In the genomic region with DNA sequence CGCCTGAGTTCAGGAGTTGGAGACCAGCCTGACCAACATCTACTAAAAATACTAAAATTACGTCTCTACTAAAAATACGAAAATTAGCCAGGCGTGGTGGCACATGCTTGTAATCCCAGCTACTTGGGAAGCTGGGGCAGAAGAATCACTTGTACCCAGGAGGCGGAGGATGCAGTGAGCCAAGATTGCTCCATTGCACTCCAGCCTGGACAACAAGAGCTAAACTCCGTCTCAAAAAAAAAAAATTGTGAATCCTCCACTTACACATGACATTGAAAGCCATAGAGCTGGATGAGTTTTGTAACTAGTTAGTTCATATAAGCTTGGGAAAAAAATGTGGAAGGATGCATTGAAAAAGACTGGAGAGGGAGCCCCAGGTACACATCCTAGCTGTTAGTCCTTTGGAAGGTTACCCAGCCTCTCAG, we compare ENCODE assay signal across 8 cellular contexts. TPM values are rescaled to one million over a fixed set of nuclear protein-coding genes. Genes with fewer than 3 reads are reported as not detected.
A peak's percentile ranks its signal among the peaks of the same experiment; 100 is the strongest.
DNase-seq lines count a peak whose midpoint lies in the region; ATAC-seq and TF ChIP-seq lines count a peak whose summit lies in the region.

No MANE protein-coding gene starts in this region.

- H3K9me3 ChIP-seq in heart right ventricle: no peaks in the 10 kb centered on the region
- no peaks in the 10 kb centered on the region for H3K9me3 ChIP-seq in breast epithelium
- no peaks in the 10 kb centered on the region for H3K9me3 ChIP-seq in mucosa of descending colon
- no peaks in the 10 kb centered on the region for H3K9me3 ChIP-seq in vagina

- TF ChIP-seq POLR2A in breast epithelium (IDR thresholded peaks at IDR 0.05) (no peak), vagina (IDR thresholded peaks at IDR 0.05) (no peak)

- peaks cover 0 to 2% (median 0%) of the 10 kb centered on the region in 7 donors for H3K27me3 ChIP-seq in heart right ventricle
- H3K27me3 ChIP-seq in breast epithelium: no peaks in the 10 kb centered on the region
- no peaks in the 10 kb centered on the region for H3K27me3 ChIP-seq in vagina

- H3K27ac ChIP-seq in heart right ventricle (peak overlapping the region in 9 of 10 donors; percentile 69 to 95 (median 85)), breast epithelium (peak overlapping the region; percentile 92), vagina (peak overlapping the region; percentile 88)

- H3K36me3 ChIP-seq in heart right ventricle: peaks cover 0 to 29% (median 5%) of the 10 kb centered on the region in 9 donors
- no peaks in the 10 kb centered on the region for H3K36me3 ChIP-seq in breast epithelium
- H3K36me3 ChIP-seq in mucosa of descending colon (ENCODE audit: low read depth): peaks cover 5% of the 10 kb centered on the region
- peaks cover 0 to 11% of the 10 kb centered on the region in 2 donors for H3K36me3 ChIP-seq in vagina

- intact Hi-C loops in heart right ventricle (cut with DNase I): loop anchor here in 8 of 10 donors (1.0 to 5.0 kb wide), 4 partner anchors 37 to 39 kb away; a partner anchor contains a TSS
- intact Hi-C loops in Right ventricle myocardium inferior (cut with DNase I): loop anchor here (1.0 to 2.0 kb wide), 2 partner anchors 29 to 39 kb away; a partner anchor contains a TSS
- intact Hi-C loops in breast epithelium (cut with DNase I; ENCODE audit: low total_unique reads): no loop called here
- intact Hi-C loops in mucosa of descending colon (cut with DNase I, micrococcal nuclease): no loop called here
- intact Hi-C loops in vagina (cut with DNase I): no loop called here

- H3K4me1 ChIP-seq in heart right ventricle (peaks cover 11 to 35% (median 23%) of the 10 kb centered on the region in 9 donors), breast epithelium (peaks cover 7 to 12% of the 10 kb centered on the region in 2 donors), mucosa of descending colon (ENCODE audit: low read depth) (peaks cover 13% of the 10 kb centered on the region), vagina (peaks cover 29% of the 10 kb centered on the region)

- ATAC-seq in heart right ventricle: no peak
- ATAC-seq in Right ventricle myocardium inferior: no peak
- ATAC-seq in mucosa of descending colon: no peak
- no peak for ATAC-seq in GM19035 (IDR thresholded peaks at IDR 0.05; ENCODE audit: unreplicated experiment)
- ATAC-seq in GM19023 (IDR thresholded peaks at IDR 0.05; ENCODE audit: unreplicated experiment): no peak

- no peak for TF ChIP-seq CTCF in heart right ventricle (IDR thresholded peaks at IDR 0.05)
- no peak for TF ChIP-seq CTCF in breast epithelium (IDR thresholded peaks at IDR 0.05)
- no peak for TF ChIP-seq CTCF in mucosa of descending colon (IDR thresholded peaks at IDR 0.05)
- TF ChIP-seq CTCF in vagina (IDR thresholded peaks at IDR 0.05): no peak

- WGBS in heart right ventricle, 2 donors: 73% methylated on average over 6 of the region's 6 CpGs

- DNase-seq in heart right ventricle (no peak), Right ventricle myocardium inferior (ENCODE audit: missing footprints) (no peak), breast epithelium (ENCODE audit: low spot score in 2 of 2) (no peak), mucosa of descending colon (peak in 1 of 3 donors; percentile 12), vagina (ENCODE audit: extremely low spot score in 2 of 2) (no peak)
- no peak for DNase-seq in activated CD8-positive, alpha-beta memory T cell treated with anti-CD3 and anti-CD28 coated beads, Interleukin-2, amount 50 U/mL, for 48 hours

- H3K4me3 ChIP-seq in heart right ventricle (peak overlapping the region in 9 of 10 donors; percentile 25 to 90 (median 80)), breast epithelium (peak overlapping the region; percentile 75 to 90 (median 87)), mucosa of descending colon (peak overlapping the region; percentile 83), vagina (peak overlapping the region; percentile 92 to 97)

RNA-seq across cellular contexts. Expression of a gene that starts 0.5 kb away (rescaled TPM):
- total RNA-seq in heart right ventricle (100 to 1,000 TPM; 234 to 426 (median 302) TPM), Right ventricle myocardium inferior (280 TPM), breast epithelium (100 to 1,000 TPM; 203 to 598 (median 218) TPM), mucosa of descending colon (100 to 1,000 TPM; 121 to 144 (median 141) TPM), vagina (169 TPM)
- 100 to 1,000 TPM; 113 to 513 TPM for polyA plus RNA-seq in heart right ventricle

RNA-seq across cellular contexts. Expression of a gene that starts 13.9 kb away (rescaled TPM):
- total RNA-seq in heart right ventricle (under 1 TPM in 5 of 10 donors, not detected in 5; 0.13 to 0.57 (median 0.40) TPM), Right ventricle myocardium inferior (not detected), breast epithelium (under 1 TPM; 0.16 to 0.44 (median 0.33) TPM), mucosa of descending colon (under 1 TPM in 2 of 3 donors, not detected in 1; 0.12 to 0.20 TPM), vagina (not detected)
- under 1 TPM in 1 of 2 donors, not detected in 1; 0.22 TPM for polyA plus RNA-seq in heart right ventricle

RNA-seq across cellular contexts. Expression of a gene that starts 14.6 kb away (rescaled TPM):
- total RNA-seq in heart right ventricle (1 to 10 TPM in 2 of 10 donors, under 1 TPM in 8; 0.17 to 1.7 (median 0.58) TPM), Right ventricle myocardium inferior (0.16 TPM), breast epithelium (under 1 TPM; 0.16 to 0.66 (median 0.29) TPM), mucosa of descending colon (under 1 TPM; 0.46 to 0.82 (median 0.80) TPM), vagina (0.49 TPM)
- polyA plus RNA-seq in heart right ventricle: under 1 TPM; 0.44 to 0.51 TPM

RNA-seq across cellular contexts. Expression of a gene that starts 29.0 kb away (rescaled TPM):
- total RNA-seq in heart right ventricle (10 to 100 TPM in 9 of 10 donors, 1 to 10 TPM in 1; 9.8 to 16.1 (median 12.2) TPM), Right ventricle myocardium inferior (15.1 TPM), breast epithelium (10 to 100 TPM; 21.1 to 32.6 (median 22.9) TPM), mucosa of descending colon (10 to 100 TPM; 24.1 to 42.3 (median 30.1) TPM), vagina (32.7 TPM)
- polyA plus RNA-seq in heart right ventricle: 10 to 100 TPM; 13.3 to 14.1 TPM

RNA-seq across cellular contexts. Expression of a gene that starts 38.3 kb away (rescaled TPM):
- 1 to 10 TPM in 5 of 10 donors, under 1 TPM in 5; 0.74 to 4.9 (median 1.1) TPM for total RNA-seq in heart right ventricle
- 1 to 10 TPM; 1.1 to 2.5 TPM for polyA plus RNA-seq in heart right ventricle
- total RNA-seq in Right ventricle myocardium inferior: 0.84 TPM
- total RNA-seq in breast epithelium: 1 to 10 TPM; 6.4 to 7.8 (median 6.9) TPM
- total RNA-seq in mucosa of descending colon: 10 to 100 TPM in 2 of 3 donors, 1 to 10 TPM in 1; 8.1 to 14.2 (median 10.1) TPM
- 2.2 TPM for total RNA-seq in vagina

Comparison
In these comparisons a context has a peak if more than half of its experiments do, and no peak if none do; other contexts are left out.
1. intact Hi-C loops: an anchor here in heart right ventricle (1.0 to 5.0 kb wide) and Right ventricle myocardium inferior (1.0 to 2.0 kb wide); none called in breast epithelium, mucosa of descending colon and vagina.